8 cellular contexts compared by ENCODE assay signal in the genomic region with DNA sequence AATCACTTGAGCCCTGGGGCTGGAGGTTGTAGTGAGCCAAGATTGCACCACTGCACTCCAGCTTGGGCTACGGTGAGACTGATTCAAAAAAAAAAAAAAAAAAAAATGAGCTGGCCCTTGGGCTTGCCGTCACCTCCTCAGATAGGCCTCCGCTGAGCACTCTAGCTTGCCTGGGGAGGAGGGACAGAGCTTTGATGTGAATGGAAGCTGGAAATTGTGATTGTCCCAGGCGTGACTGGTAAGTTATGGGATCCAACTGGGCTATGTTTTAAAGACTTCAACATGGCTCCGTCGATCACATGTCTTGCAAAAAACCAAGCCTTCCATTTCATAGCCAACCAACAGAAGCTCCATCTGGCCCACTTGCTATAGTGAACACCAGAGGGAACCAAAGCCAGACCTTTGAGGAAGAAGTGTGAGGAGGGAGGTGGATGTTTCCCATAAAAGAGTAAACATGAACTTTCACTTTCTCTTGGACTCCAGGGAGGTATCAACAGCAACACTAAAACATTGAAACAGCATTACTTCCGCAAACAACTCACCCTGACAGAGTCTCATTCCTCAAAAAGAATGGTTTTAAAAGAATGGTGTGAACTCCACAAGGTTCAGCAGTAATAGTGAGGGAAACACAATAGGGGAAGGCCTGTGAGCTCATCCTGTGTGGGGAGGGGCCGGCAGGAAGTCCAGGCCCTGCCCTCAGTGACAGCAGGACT. TPM values are rescaled to one million over a fixed set of nuclear protein-coding genes. Genes with fewer than 3 reads are reported as not detected.
DNase-seq lines count a peak whose midpoint lies in the region; ATAC-seq, FAIRE-seq and TF ChIP-seq lines count a peak whose summit lies in the region.

No MANE protein-coding gene starts in this region.

- H3K27ac ChIP-seq in endothelial cell of umbilical vein (ENCODE audit: insufficient read depth, low read depth, low read length) (peak overlapping the region; percentile 41), neural progenitor cell (no peak overlapping the region)

- H3K4me2 ChIP-seq in endothelial cell of umbilical vein (ENCODE audit: insufficient read depth, low read length) (peak overlapping the region; percentile 27), neural progenitor cell (no peak overlapping the region)

- H3K4me1 Mint-ChIP-seq in neural progenitor cell = peaks cover 13% of the 10 kb centered on the region

- intact Hi-C loops in endothelial cell of umbilical vein (cut with micrococcal nuclease) = loop anchor here (2.0 kb wide), 1 partner anchor 59 kb away; the partner anchor contains the start of gene IL12A

- peaks cover 4% of the 10 kb centered on the region for H3F3A ChIP-seq in neural progenitor cell (ENCODE audit: low read depth)

- H3K36me3 Mint-ChIP-seq in neural progenitor cell = no peaks in the 10 kb centered on the region

- no peaks in the 10 kb centered on the region for H3K79me2 ChIP-seq in endothelial cell of umbilical vein (ENCODE audit: control insufficient read depth, insufficient read depth, low read length)
- no peaks in the 10 kb centered on the region for H3K79me2 ChIP-seq in neural progenitor cell (ENCODE audit: low read depth)

- peak; percentile 29 for TF ChIP-seq CTCF in GM13977 (IDR thresholded peaks at IDR 0.05; ENCODE audit: extremely low read depth, insufficient read depth, missing control alignments)
- peak; percentile 11 to 33 for TF ChIP-seq CTCF in endothelial cell of umbilical vein (IDR thresholded peaks at IDR 0.05; ENCODE audit: extremely low read depth in 1 of 2, insufficient read depth in 1 of 2, low read depth in 1 of 2, low read length in 2 of 2)
- TF ChIP-seq CTCF in neural progenitor cell (IDR thresholded peaks at IDR 0.05) = no peak

- DNase-seq in 8988T (peak; percentile 15), GM13977 (ENCODE audit: low spot score) (peak; percentile 22), NOMO-1 treated with dmso at 0.1 percent for 144 hours (lab: John Stamatoyannopoulos, UW; ENCODE audit: unreplicated experiment) (peak; percentile 95), endothelial cell of umbilical vein (ENCODE audit: low read depth, low spot score) (peak; percentile 70), neural progenitor cell (ENCODE audit: low spot score) (no peak), NCI-H187 treated with DMSO at 0.1 percent for 48 hours (lab: John Stamatoyannopoulos, UW) (no peak), inferior parietal cortex (ENCODE audit: extremely low spot score) (no peak)

- no peak for TF ChIP-seq POLR2A in endothelial cell of umbilical vein (IDR thresholded peaks at IDR 0.05; ENCODE audit: low read depth, low read length)

- FAIRE-seq in endothelial cell of umbilical vein (lab: Jason Lieb, UNC) = peak; percentile 49

- H3K27me3 ChIP-seq in endothelial cell of umbilical vein (ENCODE audit: control insufficient read depth in 2 of 2, insufficient read depth in 2 of 2, low read length in 2 of 2) = no peaks in the 10 kb centered on the region
- H3K27me3 ChIP-seq in neural progenitor cell = no peaks in the 10 kb centered on the region

- H4K20me1 ChIP-seq in endothelial cell of umbilical vein (replicated peaks; ENCODE audit: control insufficient read depth, extremely low read depth, insufficient read depth, low read length) (no peaks in the 10 kb centered on the region), neural progenitor cell (ENCODE audit: low read depth) (no peaks in the 10 kb centered on the region)

- peak overlapping the region; percentile 67 for H2AFZ ChIP-seq in endothelial cell of umbilical vein (ENCODE audit: low read depth, low read length)
- H2AFZ ChIP-seq in neural progenitor cell (replicated peaks) = peak overlapping the region; percentile 84

- ATAC-seq in HG02852 (IDR thresholded peaks at IDR 0.05; ENCODE audit: unreplicated experiment) = peak; percentile 68

- POLR2A ChIA-PET in endothelial cell of umbilical vein (lab: Charles Lee) = interaction anchor here (0.6 kb wide), 1 partner anchor 39 kb away, joined by 3 read pairs; no protein-coding TSS in a partner anchor

- no peak overlapping the region for H3K4me3 ChIP-seq in endothelial cell of umbilical vein (replicated peaks in 1 of 3; ENCODE audit: insufficient read depth in 1 of 3, low read depth in 1 of 3, low read length in 3 of 3)
- no peak overlapping the region for H3K4me3 ChIP-seq in neural progenitor cell

- H3K27ac Mint-ChIP-seq in neural progenitor cell = no peak overlapping the region

- H3K9me1 ChIP-seq in endothelial cell of umbilical vein (replicated peaks; ENCODE audit: control insufficient read depth, extremely low read depth, insufficient read depth, low read length) = no peaks in the 10 kb centered on the region

- H3K9ac ChIP-seq in endothelial cell of umbilical vein (replicated peaks; ENCODE audit: extremely low read depth, insufficient read depth, low read length) (no peak overlapping the region), neural progenitor cell (no peak overlapping the region)

- H3K4me1 ChIP-seq in endothelial cell of umbilical vein (ENCODE audit: control insufficient read depth, extremely low read depth, insufficient read depth, low read length) = peaks cover 14% of the 10 kb centered on the region
- no peaks in the 10 kb centered on the region for H3K4me1 ChIP-seq in neural progenitor cell

- BruUV-seq in endothelial cell of umbilical vein (replicated peaks; lab: Mats Ljungman, UMichigan) = TSS peak; percentile 92

- dilution Hi-C loops in endothelial cell of umbilical vein (cut with MboI; ENCODE audit: extremely low pct_ligation_motif_present, low sequenced_read_pairs) = no loop called here

- peaks cover 12% of the 10 kb centered on the region for H3K9me3 Mint-ChIP-seq in neural progenitor cell

- peaks cover 2% of the 10 kb centered on the region for H3K27me3 Mint-ChIP-seq in neural progenitor cell (ENCODE audit: insufficient read depth, low read depth)

- in situ Hi-C loops in GM13977 (cut with MboI; ENCODE audit: low pct_unique_long_range_greater_than_20kb, low sequenced_read_pairs, unreplicated experiment) = no loop called here

- H3K36me3 ChIP-seq in endothelial cell of umbilical vein (ENCODE audit: control insufficient read depth in 2 of 2, extremely low read depth in 1 of 2, insufficient read depth in 2 of 2, low read length in 2 of 2) (no peaks in the 10 kb centered on the region), neural progenitor cell (no peaks in the 10 kb centered on the region)

- H3K9me3 ChIP-seq in endothelial cell of umbilical vein (replicated peaks; ENCODE audit: control insufficient read depth, insufficient read depth, low read length) (no peaks in the 10 kb centered on the region), neural progenitor cell (ENCODE audit: low read depth) (peaks cover under 1% of the 10 kb centered on the region)

- CTCF ChIA-PET in endothelial cell of umbilical vein (lab: Charles Lee) = interaction anchor here (0.6 to 2.9 kb wide), 11 partner anchors 9 to 124 kb away, joined by 3 to 41 read pairs (median 4); partner anchors contain the start of gene IL12A

- no peak overlapping the region for H3K4me3 Mint-ChIP-seq in neural progenitor cell

TF ChIP-seq in endothelial cell of umbilical vein, 7 proteins besides CTCF, POLR2A, EP300 and RAD21:
- TF ChIP-seq FOS (IDR thresholded peaks at IDR 0.05; ENCODE audit: borderline replicate concordance, insufficient read depth, low read length) (no peak), GATA2 (IDR thresholded peaks at IDR 0.05; ENCODE audit: insufficient read depth, insufficient read length, low read depth, low read length) (no peak), EZH2 (IDR thresholded peaks at IDR 0.05; ENCODE audit: borderline replicate concordance, low read depth, low read length, severe bottlenecking) (no peak), MYC (IDR thresholded peaks at IDR 0.05; ENCODE audit: low read depth, low read length) (no peak), POLR2AphosphoS5 (IDR thresholded peaks at IDR 0.05; ENCODE audit: insufficient read depth, low read depth, low read length) (no peak), JUN (IDR thresholded peaks at IDR 0.05; ENCODE audit: borderline replicate concordance, insufficient read depth, insufficient read length, low read depth) (no peak)
- TF ChIP-seq, protein P1, sequence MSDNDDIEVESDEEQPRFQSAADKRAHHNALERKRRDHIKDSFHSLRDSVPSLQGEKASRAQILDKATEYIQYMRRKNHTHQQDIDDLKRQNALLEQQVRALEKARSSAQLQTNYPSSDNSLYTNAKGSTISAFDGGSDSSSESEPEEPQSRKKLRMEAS (IDR thresholded peaks at IDR 0.05; ENCODE audit: insufficient read depth, insufficient read length) = no peak
TF ChIP-seq in endothelial cell of umbilical vein: peak in this region for 0.

RNA-seq across cellular contexts. Expression of gene IL12A, which starts 59.3 kb away (rescaled TPM):
- total RNA-seq in endothelial cell of umbilical vein (1.5 and 1.7 TPM in 2 replicates), neural progenitor cell (ENCODE audit: low replicate concordance) (0.77 and 0.79 TPM in 2 replicates)
- 1.6 and 2.8 TPM in 2 replicates for polyA plus RNA-seq in endothelial cell of umbilical vein
- polyA plus RNA-seq in endothelial cell of umbilical vein (2011; cell fraction: cytosol; rRNA removed) = 1.2 and 2.3 TPM in 2 replicates
- polyA plus RNA-seq in endothelial cell of umbilical vein (2011; cell fraction: nucleus; rRNA removed) = 3.1 and 3.2 TPM in 2 replicates
- 0.70 and 0.86 TPM in 2 replicates for polyA plus RNA-seq in endothelial cell of umbilical vein (2012)
- 0.41 and 1.7 TPM in 2 replicates for polyA minus RNA-seq in endothelial cell of umbilical vein
- polyA minus RNA-seq in endothelial cell of umbilical vein (2011; cell fraction: cytosol; rRNA and poly(A)+ RNA removed) = not detected
- 0.82 and 1.1 TPM in 2 replicates for polyA minus RNA-seq in endothelial cell of umbilical vein (2011; cell fraction: nucleus; rRNA and poly(A)+ RNA removed)

Comparison
In these comparisons a context has a peak if more than half of its experiments do, and no peak if none do; other contexts are left out.
1. DNase-seq: peak in 8988T (single experiment), GM13977 (single experiment), NOMO-1 treated with dmso at 0.1 percent for 144 hours (single experiment) and endothelial cell of umbilical vein (single experiment); none in neural progenitor cell (single experiment), NCI-H187 treated with DMSO at 0.1 percent for 48 hours (single experiment) and inferior parietal cortex (single experiment).